23 cellular contexts compared by ENCODE assay signal in the genomic region with DNA sequence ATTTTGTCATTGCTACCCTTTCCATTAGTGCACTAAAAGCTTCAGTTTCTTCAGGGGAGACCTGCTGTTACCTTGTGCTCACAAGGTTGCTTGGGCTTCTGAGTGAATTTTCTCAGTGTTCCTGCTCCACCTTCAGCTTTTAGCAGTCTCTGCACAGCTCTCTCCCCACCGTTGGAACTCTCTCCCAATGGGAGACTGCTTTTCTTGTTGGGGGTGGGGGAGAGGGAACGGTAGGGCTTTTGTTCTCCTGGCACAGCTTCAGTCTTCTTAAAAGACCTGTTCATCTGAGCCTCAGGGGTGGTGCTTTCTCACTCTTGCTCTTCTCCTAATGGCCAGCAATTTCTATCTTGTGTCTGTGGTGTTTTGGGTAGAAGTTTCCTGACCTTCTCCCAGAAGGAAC.
"Had no signal": no experiment of that assay in that cellular context is flagged by ENCODE, and none has a peak within 500 bp of the region (broad histone marks: within the 10 kb centered on the region; RNA-seq: fewer than 3 reads in every experiment).

No MANE protein-coding gene starts in this region.

- DNase-seq: activated CD4-positive, alpha-beta T cell treated with anti-CD3 and anti-CD28 coated beads, Interleukin-2, amount 10 ng/mL, durations not matched to agents 7 days and 5 days; activated CD8-positive, alpha-beta T cell treated with anti-CD3 and anti-CD28 coated beads, Interleukin-2, amount 10 ng/mL, durations not matched to agents 7 days and 5 days; activated naive CD4-positive, alpha-beta T cell treated with anti-CD3 and anti-CD28 coated beads for 36 hours; activated naive CD8-positive, alpha-beta T cell treated with anti-CD3 and anti-CD28 coated beads, Interleukin-2, amount 50 U/mL, for 24 hours; activated T-cell treated with anti-CD3 and anti-CD28 coated beads, Interleukin-2, amount 50 U/mL, for 24 hours; anterior cingulate cortex; central memory CD4-positive, alpha-beta T cell; left colon; nephron progenitor cell; stimulated activated CD4-positive, alpha-beta T cell treated with anti-CD3 and anti-CD28 coated beads, Interleukin-12 subunit alpha, Interleukin-12 subunit beta, amount 100 ng/mL, for 4 hours; stimulated activated CD4-positive, alpha-beta T cell treated with anti-CD3 and anti-CD28 coated beads, Interleukin-1b, Interleukin-23, amount 100 ng/mL, for 48 hours; stimulated activated naive CD4-positive, alpha-beta T cell treated with Interleukin-2 at 50 U/mL for 16 hours had no signal

- H3K4me1 ChIP-seq: gastroesophageal sphincter, heart left ventricle had no signal

- H3K4me3 Mint-ChIP-seq: activated CD4-positive, alpha-beta T cell treated with anti-CD3 and anti-CD28 coated beads, Interleukin-2, amount 10 ng/mL, durations not matched to agents 7 days and 5 days; activated CD8-positive, alpha-beta T cell treated with anti-CD3 and anti-CD28 coated beads, Interleukin-2, amount 10 ng/mL, durations not matched to agents 7 days and 5 days; activated naive CD4-positive, alpha-beta T cell treated with anti-CD3 and anti-CD28 coated beads for 36 hours; activated naive CD8-positive, alpha-beta T cell treated with anti-CD3 and anti-CD28 coated beads, Interleukin-2, amount 50 U/mL, for 24 hours; activated T-cell treated with anti-CD3 and anti-CD28 coated beads, Interleukin-2, amount 50 U/mL, for 24 hours; brain; mesothelial cell of epicardium; nephron progenitor cell had no signal

- H3K27ac Mint-ChIP-seq: activated CD4-positive, alpha-beta T cell treated with anti-CD3 and anti-CD28 coated beads, Interleukin-2, amount 10 ng/mL, durations not matched to agents 7 days and 5 days; activated CD8-positive, alpha-beta T cell treated with anti-CD3 and anti-CD28 coated beads, Interleukin-2, amount 10 ng/mL, durations not matched to agents 7 days and 5 days; activated naive CD4-positive, alpha-beta T cell treated with anti-CD3 and anti-CD28 coated beads for 36 hours; activated naive CD8-positive, alpha-beta T cell treated with anti-CD3 and anti-CD28 coated beads, Interleukin-2, amount 50 U/mL, for 24 hours; activated T-cell treated with anti-CD3 and anti-CD28 coated beads, Interleukin-2, amount 50 U/mL, for 24 hours; brain; mesothelial cell of epicardium; nephron progenitor cell; progenitor cell of endocrine pancreas had no signal

- H3K9me3 ChIP-seq: gastroesophageal sphincter, heart left ventricle, thyroid gland had no signal

- H3K4me1 Mint-ChIP-seq: activated CD4-positive, alpha-beta T cell treated with anti-CD3 and anti-CD28 coated beads, Interleukin-2, amount 10 ng/mL, durations not matched to agents 7 days and 5 days; activated naive CD8-positive, alpha-beta T cell treated with anti-CD3 and anti-CD28 coated beads, Interleukin-2, amount 50 U/mL, for 24 hours; brain; mesothelial cell of epicardium; nephron progenitor cell had no signal

- H3K36me3 Mint-ChIP-seq: brain, mesothelial cell of epicardium had no signal

- H3K4me3 ChIP-seq: coronary artery, gastroesophageal sphincter, heart left ventricle, lung, thyroid gland had no signal

- H3K27me3 Mint-ChIP-seq: activated CD4-positive, alpha-beta T cell treated with anti-CD3 and anti-CD28 coated beads, Interleukin-2, amount 10 ng/mL, durations not matched to agents 7 days and 5 days; activated naive CD8-positive, alpha-beta T cell treated with anti-CD3 and anti-CD28 coated beads, Interleukin-2, amount 50 U/mL, for 24 hours; activated T-cell treated with anti-CD3 and anti-CD28 coated beads, Interleukin-2, amount 50 U/mL, for 24 hours; brain; progenitor cell of endocrine pancreas had no signal

- H3K9me3 Mint-ChIP-seq: activated CD4-positive, alpha-beta T cell treated with anti-CD3 and anti-CD28 coated beads, Interleukin-2, amount 10 ng/mL, durations not matched to agents 7 days and 5 days; activated naive CD4-positive, alpha-beta T cell treated with anti-CD3 and anti-CD28 coated beads for 36 hours; brain; mesothelial cell of epicardium; nephron progenitor cell had no signal

- H3K36me3 ChIP-seq: gastroesophageal sphincter, heart left ventricle, thyroid gland had no signal

- H3K27me3 ChIP-seq: gastroesophageal sphincter, heart left ventricle, thyroid gland had no signal

- ATAC-seq: activated CD4-positive, CD25-positive, alpha-beta regulatory T cell treated with anti-CD3 and anti-CD28 coated beads, Interleukin-2, amount 50 U/mL, for 24 hours; activated CD8-positive, alpha-beta T cell treated with anti-CD3 and anti-CD28 coated beads, Interleukin-2, amount 10 ng/mL, durations not matched to agents 7 days and 5 days; activated naive CD8-positive, alpha-beta T cell treated with anti-CD3 and anti-CD28 coated beads, Interleukin-2, amount 50 U/mL, for 24 hours; esophagus mucosa; gastroesophageal sphincter; heart left ventricle; left colon had no signal

- FAIRE-seq: islet of Langerhans had no signal

- H3K27ac ChIP-seq: coronary artery, gastroesophageal sphincter, heart left ventricle, thyroid gland had no signal
